In genomic region chr4:185562531-185562930, GRCh38 we compare ENCODE assay signal across 1 cellular context.
TF ChIP-seq lines count a peak whose summit lies in the region.

No MANE protein-coding gene starts in this region.

TF ChIP-seq in HepG2, 621 proteins besides CTCF, POLR2A, EP300 and RAD21 (continued from another document):
- no peak for TF ChIP-seq HIC2 (CRISPR knock-in tag; IDR thresholded peaks at IDR 0.05; ENCODE audit: low read depth)
